Comparison of ENCODE assay signal across 9 cellular contexts in genomic region chr7:519974-520458, GRCh38. TPM values are rescaled to one million over a fixed set of nuclear protein-coding genes. Genes with fewer than 3 reads are reported as not detected.
DNase-seq lines count a peak whose midpoint lies in the region; ATAC-seq and TF ChIP-seq lines count a peak whose summit lies in the region.
"Had no signal": no experiment of that assay in that cellular context is flagged by ENCODE, and none has a peak within 500 bp of the region (broad histone marks: within the 10 kb centered on the region; RNA-seq: fewer than 3 reads in every experiment).

No MANE protein-coding gene starts in this region.

- no peaks in the 10 kb centered on the region for H3K36me3 ChIP-seq in MG63

- peak overlapping the region; percentile 46 for H3K4me3 Mint-ChIP-seq in progenitor cell of endocrine pancreas (ENCODE audit: low read depth)
- H3K4me3 Mint-ChIP-seq: CD4-positive, CD25-positive, alpha-beta regulatory T cell had no signal

- H3K9me3 ChIP-seq in MG63 (no peaks in the 10 kb centered on the region), right cardiac atrium (ENCODE audit: control insufficient read depth, low read length) (no peaks in the 10 kb centered on the region)

- peaks cover 29% of the 10 kb centered on the region for H3K27me3 ChIP-seq in MG63
- H3K27me3 ChIP-seq in right cardiac atrium (ENCODE audit: control insufficient read depth, insufficient read depth), result no peaks in the 10 kb centered on the region

- WGBS in right cardiac atrium, result under 1% methylated on average over 51 of the region's 53 CpGs

- DNase-seq in NCI-H1436 (lab: John Stamatoyannopoulos, UW) (peak; percentile 24), NCI-H1436 treated with DMSO at 0.1 percent for 48 hours (lab: John Stamatoyannopoulos, UW) (no peak), MG63 (peak; percentile 65), right cardiac atrium (peak; percentile 71 to 89 (median 89)), progenitor cell of endocrine pancreas (ENCODE audit: low spot score, unreplicated experiment) (peak; percentile 59), NCI-H510A treated with DMSO at 0.1 percent for 48 hours (lab: John Stamatoyannopoulos, UW) (no peak)

- H3K4me1 ChIP-seq in right cardiac atrium (ENCODE audit: control insufficient read depth, insufficient read depth, low read length), result peaks cover 2% of the 10 kb centered on the region

- peaks cover 9% of the 10 kb centered on the region for H3K27me3 Mint-ChIP-seq in progenitor cell of endocrine pancreas

- peak; percentile 27 to 32 for ATAC-seq in right cardiac atrium
- no peak for ATAC-seq in HG03521 (IDR thresholded peaks at IDR 0.05; ENCODE audit: unreplicated experiment)

- H3K36me3 Mint-ChIP-seq in progenitor cell of endocrine pancreas (ENCODE audit: insufficient read depth), result peaks cover 5% of the 10 kb centered on the region
- H3K36me3 Mint-ChIP-seq: CD4-positive, CD25-positive, alpha-beta regulatory T cell had no signal

- TF ChIP-seq CTCF in progenitor cell of endocrine pancreas (IDR thresholded peaks at IDR 0.05; ENCODE audit: unreplicated experiment), result peak; percentile 27

- H3K27ac ChIP-seq in angular gyrus (ENCODE audit: low read depth, low read length), result peak overlapping the region; percentile 88
- peak overlapping the region; percentile 6 for H3K27ac ChIP-seq in right cardiac atrium (ENCODE audit: low read length)

- no peak overlapping the region for H3K27ac Mint-ChIP-seq in progenitor cell of endocrine pancreas
- H3K27ac Mint-ChIP-seq: CD4-positive, CD25-positive, alpha-beta regulatory T cell had no signal

- H3K4me1 Mint-ChIP-seq in progenitor cell of endocrine pancreas (ENCODE audit: low read depth), result peaks cover 19% of the 10 kb centered on the region

- intact Hi-C loops in right cardiac atrium (cut with DNase I), result loop anchor here (5.0 to 10.0 kb wide), 5 partner anchors 135 to 215 kb away; partner anchors contain the start of genes DNAAF5 (in 1 of the 4) and PRKAR1B (in 1 of the 4)

- no peaks in the 10 kb centered on the region for H3K9me3 Mint-ChIP-seq in progenitor cell of endocrine pancreas (ENCODE audit: low read depth)
- H3K9me3 Mint-ChIP-seq: CD4-positive, CD25-positive, alpha-beta regulatory T cell had no signal

- H3K4me3 ChIP-seq in MG63, result peak overlapping the region; percentile 37; the same call in 1 of the 2 replicates
- peak overlapping the region; percentile 87 for H3K4me3 ChIP-seq in right cardiac atrium (ENCODE audit: low read length)

RNA-seq across cellular contexts. Expression of gene PDGFA, which starts 0.4 kb away (rescaled TPM):
- 4.9 and 33.7 TPM in 2 replicates for total RNA-seq in MG63 (2014; rRNA removed; shearing (Covaris generic); ENCODE audit: low replicate concordance)
- total RNA-seq in right cardiac atrium (10 to 100 TPM; 32.2 to 44.3 (median 38.4) TPM), progenitor cell of endocrine pancreas (81.2 and 86.2 TPM in 2 replicates)
- 18.3 TPM for polyA plus RNA-seq in right cardiac atrium
- polyA plus RNA-seq: CD4-positive, CD25-positive, alpha-beta regulatory T cell had no signal

Comparison
In these comparisons a context has a peak if more than half of its experiments do, and no peak if none do; other contexts are left out.
1. DNase-seq: peak in NCI-H1436 (single experiment), MG63 (single experiment), right cardiac atrium (3 of 3) and progenitor cell of endocrine pancreas (single experiment); none in NCI-H1436 treated with DMSO at 0.1 percent for 48 hours (single experiment) and NCI-H510A treated with DMSO at 0.1 percent for 48 hours (single experiment).